Comparison of ENCODE assay signal across 12 cellular contexts in the genomic region with DNA sequence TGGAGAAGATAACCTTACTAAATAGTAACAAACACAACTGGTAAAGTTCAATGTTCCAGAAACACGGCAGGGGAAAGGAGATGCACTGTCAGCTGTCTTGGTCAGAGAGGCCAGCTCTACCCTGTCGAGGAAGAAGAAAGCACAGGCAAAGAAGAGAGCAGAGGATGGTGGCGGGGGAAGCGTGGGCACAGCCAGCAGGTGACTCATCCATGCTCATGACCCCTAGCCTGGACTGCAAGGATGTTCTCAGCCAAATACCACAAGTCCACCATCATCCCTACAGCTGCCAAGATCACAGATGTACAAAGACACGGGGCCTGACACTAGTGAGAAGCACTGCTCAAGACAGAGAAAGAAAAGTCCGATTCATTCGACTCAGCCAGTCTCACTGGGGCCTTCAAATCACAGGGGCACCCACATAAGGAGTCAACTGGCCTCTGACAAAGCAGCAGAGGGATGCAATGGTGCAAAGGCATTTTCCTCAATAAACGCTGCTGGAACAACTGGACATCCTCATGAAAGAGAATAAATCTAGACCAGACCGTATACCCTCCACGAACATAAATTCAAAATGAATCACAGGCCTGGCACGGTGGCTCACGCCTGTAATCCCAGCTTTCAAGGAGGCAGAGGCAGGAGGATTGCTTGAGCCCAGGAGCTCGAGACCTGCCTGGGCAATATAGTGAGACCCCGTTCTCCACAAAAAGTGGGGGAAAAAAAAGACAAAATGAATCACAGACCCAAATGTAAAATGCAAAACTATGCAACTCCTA. TPM values are rescaled to one million over a fixed set of nuclear protein-coding genes. Genes with fewer than 3 reads are reported as not detected.
A peak's percentile ranks its signal among the peaks of the same experiment; 100 is the strongest.
DNase-seq lines count a peak whose midpoint lies in the region; ATAC-seq, FAIRE-seq and TF ChIP-seq lines count a peak whose summit lies in the region.
"Had no signal": no experiment of that assay in that cellular context is flagged by ENCODE, and none has a peak within 500 bp of the region (broad histone marks: within the 10 kb centered on the region; RNA-seq: fewer than 3 reads in every experiment).

No MANE protein-coding gene starts in this region.

- peak; percentile 94 for ATAC-seq in SK-N-SH treated with all-trans-retinoic acid at 6 μM for 48 hours
- ATAC-seq: HCT116 had no signal

- no peak for TF ChIP-seq POLR2A in H54 (IDR thresholded peaks at IDR 0.05; ENCODE audit: low read depth, low read length)

- TF ChIP-seq CTCF in fibroblast of villous mesenchyme (IDR thresholded peaks at IDR 0.05; ENCODE audit: insufficient read depth, low read depth, low read length): no peak

- FAIRE-seq in H54 (lab: Jason Lieb, UNC): peak; percentile 88

- H3K4me3 ChIP-seq in fibroblast of villous mesenchyme (ENCODE audit: low read depth, low read length): no peak overlapping the region
- H3K4me3 ChIP-seq in skeletal muscle cell (ENCODE audit: low read depth, low read length): no peak overlapping the region
- H3K4me3 ChIP-seq: suprapubic skin had no signal

- DNase-seq in H54 (ENCODE audit: insufficient read length, low spot score) (peak; percentile 93), fibroblast of villous mesenchyme (ENCODE audit: low read depth) (peak; percentile 93), skeletal muscle cell (ENCODE audit: low read depth) (peak; percentile 98), pons (ENCODE audit: low spot score) (no peak), SKM-1 treated with dmso at 0.1 percent for 144 hours (lab: John Stamatoyannopoulos, UW; ENCODE audit: unreplicated experiment) (no peak), DMS53 treated with DMSO at 0.1 percent for 48 hours (lab: John Stamatoyannopoulos, UW; ENCODE audit: unreplicated experiment) (no peak)
- DNase-seq in stimulated activated CD8-positive, alpha-beta memory T cell treated with anti-CD3 and anti-CD28 coated beads, Interleukin-4, amount 100 ng/mL, for 48 hours: no peak
- DNase-seq: activated CD4-positive, CD25-positive, alpha-beta regulatory T cell; NCI-H446 treated with DMSO at 0.1 percent for 48 hours had no signal

TF ChIP-seq in SK-N-SH treated with all-trans-retinoic acid at 6 μM for 48 hours, 23 proteins besides CTCF, POLR2A, EP300 and RAD21:
- TF ChIP-seq RARB (CRISPR knock-in tag; IDR thresholded peaks at IDR 0.05) (no peak), ARNTL (CRISPR knock-in tag; IDR thresholded peaks at IDR 0.05; ENCODE audit: borderline replicate concordance, low read depth) (no peak), ZC3H10 (CRISPR knock-in tag; IDR thresholded peaks at IDR 0.05) (no peak), SNAI2 (CRISPR knock-in tag; IDR thresholded peaks at IDR 0.05) (no peak), ESRRG (CRISPR knock-in tag; IDR thresholded peaks at IDR 0.05) (no peak), CSDC2 (CRISPR knock-in tag; IDR thresholded peaks at IDR 0.05) (no peak), PATZ1 (CRISPR knock-in tag; IDR thresholded peaks at IDR 0.05; ENCODE audit: borderline replicate concordance) (no peak), TSHZ2 (CRISPR knock-in tag; IDR thresholded peaks at IDR 0.05) (no peak), BACH2 (CRISPR knock-in tag; IDR thresholded peaks at IDR 0.05; ENCODE audit: borderline replicate concordance) (no peak), CSRNP3 (CRISPR knock-in tag; IDR thresholded peaks at IDR 0.05) (no peak), GLIS3 (CRISPR knock-in tag; IDR thresholded peaks at IDR 0.05) (no peak), ZNF565 (CRISPR knock-in tag; conservative IDR thresholded peaks at IDR 0.05; ENCODE audit: low read depth) (no peak), ZNF8 (CRISPR knock-in tag; IDR thresholded peaks at IDR 0.05) (no peak), ZFP3 (CRISPR knock-in tag; IDR thresholded peaks at IDR 0.05) (no peak), ISL1 (CRISPR knock-in tag; IDR thresholded peaks at IDR 0.05) (no peak), ZFP30 (CRISPR knock-in tag; IDR thresholded peaks at IDR 0.05) (no peak), ZNF70 (CRISPR knock-in tag; IDR thresholded peaks at IDR 0.05) (no peak)
- TF ChIP-seq, protein P1, sequence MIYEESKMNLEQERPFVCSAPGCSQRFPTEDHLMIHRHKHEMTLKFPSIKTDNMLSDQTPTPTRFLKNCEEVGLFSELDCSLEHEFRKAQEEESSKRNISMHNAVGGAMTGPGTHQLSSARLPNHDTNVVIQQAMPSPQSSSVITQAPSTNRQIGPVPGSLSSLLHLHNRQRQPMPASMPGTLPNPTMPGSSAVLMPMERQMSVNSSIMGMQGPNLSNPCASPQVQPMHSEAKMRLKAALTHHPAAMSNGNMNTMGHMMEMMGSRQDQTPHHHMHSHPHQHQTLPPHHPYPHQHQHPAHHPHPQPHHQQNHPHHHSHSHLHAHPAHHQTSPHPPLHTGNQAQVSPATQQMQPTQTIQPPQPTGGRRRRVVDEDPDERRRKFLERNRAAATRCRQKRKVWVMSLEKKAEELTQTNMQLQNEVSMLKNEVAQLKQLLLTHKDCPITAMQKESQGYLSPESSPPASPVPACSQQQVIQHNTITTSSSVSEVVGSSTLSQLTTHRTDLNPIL (CRISPR knock-in tag; IDR thresholded peaks at IDR 0.05; ENCODE audit: low read depth): no peak

RNA-seq across cellular contexts. Expression of gene DTYMK, which starts 5.6 kb away (rescaled TPM):
- total RNA-seq in fibroblast of villous mesenchyme: 33.2 and 40.9 TPM in 2 replicates

RNA-seq across cellular contexts. Expression of gene ING5, which starts 20.8 kb away (rescaled TPM):
- 13.2 and 21.2 TPM in 2 replicates for total RNA-seq in fibroblast of villous mesenchyme

RNA-seq across cellular contexts. Expression of gene ATG4B, which starts 43.5 kb away (rescaled TPM):
- total RNA-seq in fibroblast of villous mesenchyme: 36.7 and 47.1 TPM in 2 replicates

RNA-seq across cellular contexts. Expression of gene THAP4, which starts 44.1 kb away (rescaled TPM):
- 35.4 and 36.7 TPM in 2 replicates for total RNA-seq in fibroblast of villous mesenchyme

RNA-seq across cellular contexts. Expression of gene D2HGDH, which starts 53.4 kb away (rescaled TPM):
- 13.4 and 18.0 TPM in 2 replicates for total RNA-seq in fibroblast of villous mesenchyme

Comparison
In these comparisons a context has a peak if more than half of its experiments do, and no peak if none do; other contexts are left out.
1. DNase-seq: peak in H54 (single experiment), fibroblast of villous mesenchyme (single experiment) and skeletal muscle cell (single experiment); none in pons (single experiment), stimulated activated CD8-positive, alpha-beta memory T cell treated with anti-CD3 and anti-CD28 coated beads, Interleukin-4, amount 100 ng/mL, for 48 hours (single experiment), SKM-1 treated with dmso at 0.1 percent for 144 hours (single experiment) and DMS53 treated with DMSO at 0.1 percent for 48 hours (single experiment).